In the genomic region with DNA sequence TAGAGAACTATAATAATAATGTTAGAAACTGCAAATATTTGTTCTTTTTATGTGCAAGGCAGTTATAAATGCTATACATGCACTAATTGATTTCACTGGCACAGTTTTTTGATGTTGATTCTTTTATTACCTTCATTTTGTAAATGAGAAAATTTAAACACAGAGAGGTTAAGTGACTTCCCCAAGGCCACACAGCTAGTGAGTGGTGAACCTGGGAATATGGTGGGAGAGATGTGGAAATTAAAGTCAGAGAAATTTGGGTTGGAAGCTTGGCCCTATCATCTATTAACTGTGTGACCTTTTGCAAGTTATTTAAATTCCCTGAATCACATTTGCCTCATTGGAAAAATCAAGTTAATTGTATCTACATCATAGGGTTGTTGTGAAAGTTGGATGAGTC, we compare ENCODE assay signal across 24 cellular contexts.
"Had no signal": no experiment of that assay in that cellular context is flagged by ENCODE, and none has a peak within 500 bp of the region (broad histone marks: within the 10 kb centered on the region; RNA-seq: fewer than 3 reads in every experiment).

No MANE protein-coding gene starts in this region.

- DNase-seq: colonic mucosa; effector CD8-positive, alpha-beta T cell; foreskin melanocyte; hypothalamus; immature natural killer cell; islet precursor cell; kidney glomerular epithelial cell; left colon; left ventricle myocardium superior; lower lobe of right lung; natural killer cell; pancreas; sigmoid colon; spleen; stimulated activated CD4-positive, alpha-beta T cell treated with anti-CD3 and anti-CD28 coated beads, Interleukin-4, amount 100 ng/mL, for 4 hours; stimulated activated naive CD8-positive, alpha-beta T cell treated with anti-CD3 and anti-CD28 coated beads, Interleukin-15, Interleukin-2, amounts not matched to agents 100 U/mL and 50 U/mL, for 24 hours; substantia nigra; testis; tibial artery had no signal

- H3K27me3 ChIP-seq: colonic mucosa, esophagus muscularis mucosa, neutrophil, pancreas, right atrium auricular region, sigmoid colon, testis, tibial artery had no signal

- H3K9me3 ChIP-seq: colonic mucosa, esophagus muscularis mucosa, lower lobe of right lung, neutrophil, pancreas, right atrium auricular region, sigmoid colon, spleen, testis, tibial artery had no signal

- H3K36me3 ChIP-seq: colonic mucosa, esophagus muscularis mucosa, lower lobe of right lung, neutrophil, pancreas, right atrium auricular region, sigmoid colon, spleen, tibial artery had no signal

- ATAC-seq: left colon; left ventricle myocardium superior; lower lobe of right lung; natural killer cell; pancreas; stimulated activated memory B cell treated with anti-CD40 and anti-IgM and Interleukin-4, amounts not matched to agents 10 μg/mL and 1 μg/mL and 100 μg/mL, for 72 hours; stimulated activated naive CD8-positive, alpha-beta T cell treated with anti-CD3 and anti-CD28 coated beads, Interleukin-15, Interleukin-2, amounts not matched to agents 100 U/mL and 50 U/mL, for 24 hours had no signal

- H3K4me3 ChIP-seq: colonic mucosa, esophagus muscularis mucosa, lower lobe of right lung, pancreas, right atrium auricular region, sigmoid colon, spleen, testis, tibial artery had no signal

- FAIRE-seq: endothelial cell of umbilical vein, pancreas had no signal

- H3K4me1 ChIP-seq: colonic mucosa, pancreas had no signal

- H3K27ac ChIP-seq: colonic mucosa, esophagus muscularis mucosa, lower lobe of right lung, neutrophil, pancreas, right atrium auricular region, sigmoid colon, spleen, testis, tibial artery had no signal
